Comparison of ENCODE assay signal across 12 cellular contexts in genomic region chr16:55539488-55539887, GRCh38. TPM values are rescaled to one million over a fixed set of nuclear protein-coding genes. Genes with fewer than 3 reads are reported as not detected.
"Had no signal": no experiment of that assay in that cellular context is flagged by ENCODE, and none has a peak within 500 bp of the region (broad histone marks: within the 10 kb centered on the region; RNA-seq: fewer than 3 reads in every experiment).

No MANE protein-coding gene starts in this region.

- H3K36me3 ChIP-seq: ascending aorta, cardiac muscle cell, upper lobe of right lung had no signal

- H3K27ac ChIP-seq: ascending aorta, cardiac muscle cell, parathyroid adenoma, upper lobe of right lung had no signal

- ATAC-seq: left lung, upper lobe of right lung had no signal

- H3K9me3 ChIP-seq: ascending aorta, left lung, upper lobe of right lung had no signal

- H2AFZ ChIP-seq: parathyroid adenoma had no signal

- H3K4me3 ChIP-seq: ascending aorta, cardiac muscle cell, left lung, upper lobe of right lung had no signal

- H3K27me3 ChIP-seq: ascending aorta, cardiac muscle cell, left lung, upper lobe of right lung had no signal

- H3K9ac ChIP-seq: parathyroid adenoma had no signal

- DNase-seq: activated CD4-positive, alpha-beta memory T cell treated with anti-CD3 and anti-CD28 coated beads for 36 hours; activated CD4-positive, alpha-beta T cell treated with anti-CD3 and anti-CD28 coated beads for 1 hour; activated naive CD8-positive, alpha-beta T cell treated with anti-CD3 and anti-CD28 coated beads, Interleukin-2, amount 10 ng/mL, durations not matched to agents 7 days and 5 days; left lung; stimulated activated CD4-positive, alpha-beta T cell treated with anti-CD3 and anti-CD28 coated beads, Interleukin-1b, Interleukin-23, amount 100 ng/mL, for 48 hours; stimulated activated naive CD4-positive, alpha-beta T cell; upper lobe of right lung had no signal

- H3K4me3 Mint-ChIP-seq: activated CD4-positive, alpha-beta memory T cell treated with anti-CD3 and anti-CD28 coated beads for 36 hours; activated naive CD8-positive, alpha-beta T cell treated with anti-CD3 and anti-CD28 coated beads, Interleukin-2, amount 10 ng/mL, durations not matched to agents 7 days and 5 days had no signal

- H3K27me3 Mint-ChIP-seq: activated naive CD8-positive, alpha-beta T cell treated with anti-CD3 and anti-CD28 coated beads, Interleukin-2, amount 10 ng/mL, durations not matched to agents 7 days and 5 days had no signal

- H3K9me3 Mint-ChIP-seq: activated CD4-positive, alpha-beta memory T cell treated with anti-CD3 and anti-CD28 coated beads for 36 hours; activated naive CD8-positive, alpha-beta T cell treated with anti-CD3 and anti-CD28 coated beads, Interleukin-2, amount 10 ng/mL, durations not matched to agents 7 days and 5 days; neural crest cell had no signal

- H3K27ac Mint-ChIP-seq: activated CD4-positive, alpha-beta memory T cell treated with anti-CD3 and anti-CD28 coated beads for 36 hours; activated naive CD8-positive, alpha-beta T cell treated with anti-CD3 and anti-CD28 coated beads, Interleukin-2, amount 10 ng/mL, durations not matched to agents 7 days and 5 days had no signal

- H3K36me3 Mint-ChIP-seq: activated CD4-positive, alpha-beta memory T cell treated with anti-CD3 and anti-CD28 coated beads for 36 hours; activated naive CD8-positive, alpha-beta T cell treated with anti-CD3 and anti-CD28 coated beads, Interleukin-2, amount 10 ng/mL, durations not matched to agents 7 days and 5 days had no signal

- H3K4me1 Mint-ChIP-seq: activated naive CD8-positive, alpha-beta T cell treated with anti-CD3 and anti-CD28 coated beads, Interleukin-2, amount 10 ng/mL, durations not matched to agents 7 days and 5 days had no signal

- H3K4me1 ChIP-seq: parathyroid adenoma, upper lobe of right lung had no signal

RNA-seq across cellular contexts. Expression of gene CAPNS2, which starts 27.0 kb away (rescaled TPM):
- total RNA-seq: activated CD4-positive, alpha-beta memory T cell treated with anti-CD3 and anti-CD28 coated beads for 36 hours; activated naive CD8-positive, alpha-beta T cell treated with anti-CD3 and anti-CD28 coated beads, Interleukin-2, amount 10 ng/mL, durations not matched to agents 7 days and 5 days; ascending aorta; cardiac muscle cell; frontal cortex had no signal
- polyA plus RNA-seq: cardiac muscle cell had no signal
